ENCODE assay signal across 10 cellular contexts in the genomic region with DNA sequence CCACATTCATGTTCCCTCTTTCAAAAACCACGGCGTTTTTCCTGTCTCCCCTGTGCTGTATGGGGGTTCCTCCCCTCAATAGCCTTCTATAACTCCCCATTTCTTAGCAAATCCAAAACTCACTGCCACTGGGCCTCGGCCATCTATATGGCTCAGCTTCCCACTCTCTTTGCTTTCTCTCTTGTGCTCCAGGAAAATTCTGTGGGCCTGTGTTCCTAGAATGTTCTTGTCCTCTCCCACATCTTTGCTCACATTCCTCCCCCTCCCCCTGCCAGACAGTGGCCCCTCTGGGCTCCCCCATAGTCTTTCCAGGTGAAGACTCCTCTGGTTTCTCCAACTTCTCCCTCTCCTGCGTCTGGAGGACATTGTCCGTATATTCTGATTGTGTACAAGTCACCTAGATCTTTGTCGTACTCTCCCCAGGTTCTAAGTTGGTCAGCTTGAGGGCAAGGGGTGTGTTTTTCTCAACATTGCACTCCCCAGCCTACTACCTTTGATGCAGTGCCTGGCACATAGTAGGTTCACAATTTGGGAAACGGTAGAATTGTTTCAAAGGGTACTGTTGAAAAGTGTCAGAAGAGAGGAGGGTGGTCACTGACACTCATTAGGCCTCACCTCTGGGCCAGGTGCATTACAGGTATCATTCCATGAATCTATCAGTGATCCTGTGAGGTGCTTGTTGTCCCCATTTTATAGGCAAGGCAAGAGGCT. TPM values are rescaled to one million over a fixed set of nuclear protein-coding genes. Genes with fewer than 3 reads are reported as not detected.
A peak's percentile ranks its signal among the peaks of the same experiment; 100 is the strongest.
DNase-seq lines count a peak whose midpoint lies in the region; ATAC-seq and TF ChIP-seq lines count a peak whose summit lies in the region.
"Had no signal": no experiment of that assay in that cellular context is flagged by ENCODE, and none has a peak within 500 bp of the region (broad histone marks: within the 10 kb centered on the region; RNA-seq: fewer than 3 reads in every experiment).

No MANE protein-coding gene starts in this region.

- H3K27ac Mint-ChIP-seq in stimulated activated naive B cell treated with anti-CD40 and anti-IgM and Interleukin-4, amounts not matched to agents 10 μg/mL and 1 μg/mL and 100 μg/mL, for 72 hours = peak overlapping the region; percentile 43

- in situ Hi-C loops in IMR-90 (cut with MboI; ENCODE audit: low sequenced_read_pairs) = loop anchor here (10.0 kb wide), 1 partner anchor 130 kb away; no protein-coding TSS in a partner anchor

- no TSS peak for BruUV-seq in IMR-90 (replicated peaks; lab: Mats Ljungman, UMichigan)

- H2BK5ac ChIP-seq in IMR-90 (ENCODE audit: low read depth, low read length, poor library complexity, severe bottlenecking) = peak overlapping the region; percentile 99
- peak overlapping the region; percentile 32 for H2BK5ac ChIP-seq in mesenchymal stem cell (ENCODE audit: low read depth, low read length, poor library complexity, severe bottlenecking)

- DNase-seq in IMR-90 = no peak
- DNase-seq in mesenchymal stem cell = no peak
- no peak for DNase-seq in stimulated activated naive B cell treated with anti-CD40 and anti-IgM and Interleukin-4, amounts not matched to agents 10 μg/mL and 1 μg/mL and 100 μg/mL, for 72 hours
- no peak for DNase-seq in NCI-H187 treated with DMSO at 0.1 percent for 48 hours (lab: John Stamatoyannopoulos, UW)
- no peak for DNase-seq in mucosa of gallbladder (ENCODE audit: low spot score)
- DNase-seq in head of caudate nucleus = no peak
- DNase-seq: NCI-H1694 treated with DMSO at 0.1 percent for 48 hours, SHP77 treated with DMSO at 0.1 percent for 48 hours had no signal

- H3K36me3 ChIP-seq in IMR-90 (ENCODE audit: control insufficient read depth, insufficient read depth, low read length) = peaks cover 6% of the 10 kb centered on the region
- peaks cover 3 to 5% of the 10 kb centered on the region in 2 experiments for H3K36me3 ChIP-seq in mesenchymal stem cell (ENCODE audit: control insufficient read depth in 1 of 2, insufficient read depth in 2 of 2, low read depth in 1 of 2, low read length in 2 of 2)

- H4K91ac ChIP-seq in IMR-90 (ENCODE audit: insufficient read depth, low read depth, low read length) (peak overlapping the region; percentile 99), mesenchymal stem cell (ENCODE audit: low read length) (peak overlapping the region; percentile 70)

- H3K4ac ChIP-seq in IMR-90 (ENCODE audit: low read depth, low read length) = peak overlapping the region; percentile 98
- H3K4ac ChIP-seq in mesenchymal stem cell (ENCODE audit: low read depth in 1 of 2, low read length in 2 of 2) = peak overlapping the region; percentile 48 to 99

- H2BK15ac ChIP-seq in IMR-90 (ENCODE audit: low read depth, low read length) = peak overlapping the region; percentile 96
- peak overlapping the region; percentile 70 for H2BK15ac ChIP-seq in mesenchymal stem cell (ENCODE audit: low read depth, poor library complexity, severe bottlenecking)

- H2AFZ ChIP-seq in IMR-90 (replicated peaks; ENCODE audit: low read length, poor library complexity) (no peak overlapping the region), mesenchymal stem cell (ENCODE audit: low read depth, low read length) (no peak overlapping the region)

- peak overlapping the region; percentile 57 to 91 for H4K8ac ChIP-seq in IMR-90 (ENCODE audit: low read depth in 2 of 2, low read length in 2 of 2)
- peak overlapping the region; percentile 43 for H4K8ac ChIP-seq in mesenchymal stem cell (ENCODE audit: low read length)

- H3K18ac ChIP-seq in IMR-90 (ENCODE audit: low read depth, low read length) (peak overlapping the region; percentile 92), mesenchymal stem cell (ENCODE audit: low read depth in 1 of 2, low read length in 2 of 2) (peak overlapping the region; percentile 83 to 91)

- H4K5ac ChIP-seq in IMR-90 (ENCODE audit: low read depth, low read length) = peak overlapping the region; percentile 12

- H2AK5ac ChIP-seq in IMR-90 (ENCODE audit: low read depth, low read length) = peak overlapping the region; percentile 99
- peak overlapping the region; percentile 98 for H2AK5ac ChIP-seq in mesenchymal stem cell (ENCODE audit: low read length, severe bottlenecking)

- no peak for TF ChIP-seq RAD21 in IMR-90 (IDR thresholded peaks at IDR 0.05; ENCODE audit: low read length)

- peak overlapping the region; percentile 29; the same call in 1 of the 2 replicates for H3K9ac ChIP-seq in IMR-90 (ENCODE audit: low read depth, low read length)
- H3K9ac ChIP-seq in mesenchymal stem cell (ENCODE audit: low read length) = peak overlapping the region; percentile 99

- H3K4me2 ChIP-seq in IMR-90 (ENCODE audit: low read depth, low read length) = no peak overlapping the region
- H3K4me2 ChIP-seq in mesenchymal stem cell (ENCODE audit: low read length, poor library complexity, severe bottlenecking) = no peak overlapping the region

- peaks cover 10 to 31% of the 10 kb centered on the region in 2 experiments for H3K79me1 ChIP-seq in IMR-90 (ENCODE audit: low read depth in 1 of 2, low read length in 2 of 2)
- H3K79me1 ChIP-seq in mesenchymal stem cell (replicated peaks; ENCODE audit: low read length, poor library complexity, severe bottlenecking) = no peaks in the 10 kb centered on the region

- TF ChIP-seq POLR2A in IMR-90 (IDR thresholded peaks at IDR 0.05; ENCODE audit: low read depth, low read length) = no peak

- H3K27me3 ChIP-seq in IMR-90 (ENCODE audit: control insufficient read depth, insufficient read depth, low read length) = no peaks in the 10 kb centered on the region
- no peaks in the 10 kb centered on the region for H3K27me3 ChIP-seq in mesenchymal stem cell (ENCODE audit: control insufficient read depth in 1 of 2, insufficient read depth in 1 of 2, low read length in 2 of 2)

- peaks cover 12% of the 10 kb centered on the region for H4K20me1 ChIP-seq in IMR-90 (ENCODE audit: insufficient read depth, low read length)

- peak overlapping the region; percentile 84; the same call in 1 of the 2 replicates for H3K23ac ChIP-seq in IMR-90 (ENCODE audit: low read depth, low read length)
- H3K23ac ChIP-seq in mesenchymal stem cell (ENCODE audit: low read length in 2 of 2) = no peak overlapping the region

- H3K27me3 Mint-ChIP-seq in stimulated activated naive B cell treated with anti-CD40 and anti-IgM and Interleukin-4, amounts not matched to agents 10 μg/mL and 1 μg/mL and 100 μg/mL, for 72 hours = no peaks in the 10 kb centered on the region

- H2BK120ac ChIP-seq in IMR-90 (ENCODE audit: low read depth, low read length) (peak overlapping the region; percentile 96), mesenchymal stem cell (ENCODE audit: low read depth, low read length) (peak overlapping the region; percentile 92)

- H3K9me3 Mint-ChIP-seq in stimulated activated naive B cell treated with anti-CD40 and anti-IgM and Interleukin-4, amounts not matched to agents 10 μg/mL and 1 μg/mL and 100 μg/mL, for 72 hours = no peaks in the 10 kb centered on the region

- H3K14ac ChIP-seq in IMR-90 (replicated peaks; ENCODE audit: low read depth, low read length) (peak overlapping the region; percentile 83), mesenchymal stem cell (ENCODE audit: low read length in 2 of 2) (no peak overlapping the region)

- POLR2A ChIA-PET in IMR-90 (lab: Charles Lee; ENCODE audit: unreplicated experiment) = no interaction called here

- peaks cover 39 to 64% of the 10 kb centered on the region in 2 donors for H3K4me1 Mint-ChIP-seq in stimulated activated naive B cell treated with anti-CD40 and anti-IgM and Interleukin-4, amounts not matched to agents 10 μg/mL and 1 μg/mL and 100 μg/mL, for 72 hours

- H3K4me1 ChIP-seq in IMR-90 (ENCODE audit: control insufficient read depth, insufficient read depth, low read length) (peaks cover 27% of the 10 kb centered on the region), mesenchymal stem cell (ENCODE audit: control insufficient read depth, insufficient read depth, low read depth, low read length) (peaks cover 32% of the 10 kb centered on the region)

- no peak overlapping the region for H3K4me3 Mint-ChIP-seq in stimulated activated naive B cell treated with anti-CD40 and anti-IgM and Interleukin-4, amounts not matched to agents 10 μg/mL and 1 μg/mL and 100 μg/mL, for 72 hours

- peak overlapping the region; percentile 98 for H2BK20ac ChIP-seq in IMR-90 (ENCODE audit: low read depth, low read length)

- TF ChIP-seq CTCF in IMR-90 (conservative IDR thresholded peaks at IDR 0.05; ENCODE audit: low read depth, low read length) = no peak

- H2BK12ac ChIP-seq in mesenchymal stem cell (ENCODE audit: low read length in 2 of 2) = peak overlapping the region; percentile 93 to 95

- H3K36me3 Mint-ChIP-seq in stimulated activated naive B cell treated with anti-CD40 and anti-IgM and Interleukin-4, amounts not matched to agents 10 μg/mL and 1 μg/mL and 100 μg/mL, for 72 hours = peaks cover 3% of the 10 kb centered on the region in 2 donors

- no peak overlapping the region for H3K4me3 ChIP-seq in IMR-90 (ENCODE audit: insufficient read depth, low read depth, low read length)
- no peak overlapping the region for H3K4me3 ChIP-seq in mesenchymal stem cell (ENCODE audit: insufficient read depth in 1 of 2, low read depth in 1 of 2, low read length in 2 of 2)

- peak overlapping the region; percentile 90; the same call in 1 of the 2 replicates for H3K27ac ChIP-seq in IMR-90 (ENCODE audit: insufficient read depth, low read length)
- peak overlapping the region; percentile 95 for H3K27ac ChIP-seq in adipose tissue (ENCODE audit: low read depth, low read length)
- H3K27ac ChIP-seq in mesenchymal stem cell (ENCODE audit: low read length, poor library complexity, severe bottlenecking) = no peak overlapping the region

- no peaks in the 10 kb centered on the region for H3K9me3 ChIP-seq in IMR-90 (ENCODE audit: control insufficient read depth, insufficient read depth, low read length)
- H3K9me3 ChIP-seq in mesenchymal stem cell (ENCODE audit: control insufficient read depth, low read length) = no peaks in the 10 kb centered on the region

- peak overlapping the region; percentile 87 for H2AK9ac ChIP-seq in IMR-90 (replicated peaks; ENCODE audit: low read depth, low read length, poor library complexity)

- intact Hi-C loops in IMR-90 (cut with micrococcal nuclease) = no loop called here
- intact Hi-C loops in head of caudate nucleus (cut with DNase I) = loop anchor here (5.0 to 10.0 kb wide), 3 partner anchors 60 to 158 kb away; partner anchors contain the start of gene ERGIC1

- whole genome bisulfite sequencing in IMR-90 (ENCODE audit: extremely low coverage in 2 of 2, insufficient read length in 1 of 2), 2 experiments = 86% methylated on average over 1 of the region's 7 CpGs; no CpG with 5 or more reads in 1 of the 2 experiments
- WGBS in adipose tissue, 3 donors = 78 to 81% (median 78%) methylated on average over 7 of the region's 7 CpGs
- 96% methylated on average over 5 of the region's 7 CpGs for WGBS in mesenchymal stem cell

- no peak overlapping the region for H3K56ac ChIP-seq in IMR-90 (ENCODE audit: extremely low read depth, insufficient read depth, low read length)

- dilution Hi-C loops in IMR-90 (cut with HindIII; ENCODE audit: low sequenced_read_pairs, unreplicated experiment) = no loop called here

- H3K9me1 ChIP-seq in IMR-90 (ENCODE audit: insufficient read depth, low read length) = peaks cover 21% of the 10 kb centered on the region

- ATAC-seq in IMR-90 (ENCODE audit: low read depth) = no peak
- ATAC-seq in stimulated activated naive B cell treated with anti-CD40 and anti-IgM and Interleukin-4, amounts not matched to agents 10 μg/mL and 1 μg/mL and 100 μg/mL, for 72 hours (replicated peaks) = no peak
- ATAC-seq in HG03571 (IDR thresholded peaks at IDR 0.05; ENCODE audit: unreplicated experiment) = no peak

- CTCF ChIA-PET in IMR-90 (lab: Yijun Ruan, JAX) = no interaction called here

RNA-seq across cellular contexts. Expression of gene DUSP1, which starts 3.7 kb away (rescaled TPM):
- 304 and 320 TPM in 2 replicates for total RNA-seq in IMR-90 (2012; rRNA removed)
- polyA plus RNA-seq in IMR-90 (2012; rRNA removed) = 467 and 674 TPM in 2 replicates
- polyA plus RNA-seq in IMR-90 (2012; cell fraction: cytosol; rRNA removed) = 405 and 1,457 TPM in 2 replicates
- polyA plus RNA-seq in IMR-90 (2012; cell fraction: nucleus; rRNA removed; ENCODE audit: low replicate concordance) = 1,904 and 1,990 TPM in 2 replicates
- 1,000 to 10,000 TPM in 1 of 3 donors, 100 to 1,000 TPM in 2; 163 to 1,279 (median 758) TPM for polyA plus RNA-seq in adipose tissue
- 214 TPM for polyA plus RNA-seq in mesenchymal stem cell (2013, experiment 1 of 2)
- 205 TPM for polyA plus RNA-seq in mesenchymal stem cell (2013, experiment 2 of 2)
- total RNA-seq in mucosa of gallbladder = 240 TPM

RNA-seq across cellular contexts. Expression of gene ERGIC1, which starts 59.3 kb away (rescaled TPM):
- total RNA-seq in IMR-90 (2012; rRNA removed) = 124 and 134 TPM in 2 replicates
- 185 and 192 TPM in 2 replicates for polyA plus RNA-seq in IMR-90 (2012; rRNA removed)
- polyA plus RNA-seq in IMR-90 (2012; cell fraction: cytosol; rRNA removed) = 59.2 and 179 TPM in 2 replicates
- polyA plus RNA-seq in IMR-90 (2012; cell fraction: nucleus; rRNA removed; ENCODE audit: low replicate concordance) = 128 and 132 TPM in 2 replicates
- polyA plus RNA-seq in adipose tissue = 100 to 1,000 TPM in 2 of 3 donors, 10 to 100 TPM in 1; 66.5 to 123 (median 119) TPM
- 143 TPM for polyA plus RNA-seq in mesenchymal stem cell (2013, experiment 1 of 2)
- 140 TPM for polyA plus RNA-seq in mesenchymal stem cell (2013, experiment 2 of 2)
- 118 TPM for total RNA-seq in mucosa of gallbladder
